Comparison of ENCODE assay signal across 1 cellular context in genomic region chr14:90388437-90388836, GRCh38.
TF ChIP-seq lines count a peak whose summit lies in the region.

No MANE protein-coding gene starts in this region.

TF ChIP-seq in IMR-90, 13 proteins besides CTCF, POLR2A, EP300 and RAD21:
- TF ChIP-seq MXI1 (IDR thresholded peaks at IDR 0.05; ENCODE audit: borderline replicate concordance, low read depth, low read length), result no peak
- 0 out of 2 replicates have a peak, but pooled peaks have one; percentile 0 for TF ChIP-seq CEBPB (IDR thresholded peaks at IDR 0.05; ENCODE audit: low read depth, low read length)
- peak; percentile 100 for TF ChIP-seq MAFK (IDR thresholded peaks at IDR 0.05; ENCODE audit: low read depth, low read length)
- TF ChIP-seq FOS (IDR thresholded peaks at IDR 0.05; ENCODE audit: low read depth, low read length), result peak; percentile 79
- TF ChIP-seq NFE2L2 (IDR thresholded peaks at IDR 0.05; ENCODE audit: low read depth, low read length), result peak; percentile 100
